23 cellular contexts compared by ENCODE assay signal in genomic region chr10:70198696-70199466, GRCh38. TPM values are rescaled to one million over a fixed set of nuclear protein-coding genes. Genes with fewer than 3 reads are reported as not detected.
DNase-seq lines count a peak whose midpoint lies in the region; ATAC-seq, FAIRE-seq and TF ChIP-seq lines count a peak whose summit lies in the region.
"Had no signal": no experiment of that assay in that cellular context is flagged by ENCODE, and none has a peak within 500 bp of the region (broad histone marks: within the 10 kb centered on the region; RNA-seq: fewer than 3 reads in every experiment).

No MANE protein-coding gene starts in this region.

- peaks cover 47% of the 10 kb centered on the region for H3K4me1 Mint-ChIP-seq in activated CD8-positive, alpha-beta T cell treated with anti-CD3 and anti-CD28 coated beads, Interleukin-2, amount 10 ng/mL, durations not matched to agents 7 days and 5 days (ENCODE audit: low read depth)
- H3K4me1 Mint-ChIP-seq: mesothelial cell of epicardium, naive B cell had no signal

- H3K9me3 ChIP-seq in HepG2 (ENCODE audit: low read length) (no peaks in the 10 kb centered on the region), right lobe of liver (no peaks in the 10 kb centered on the region)
- no peaks in the 10 kb centered on the region for H3K9me3 ChIP-seq in effector memory CD4-positive, alpha-beta T cell (ENCODE audit: control insufficient read depth, low read length)
- H3K9me3 ChIP-seq: transverse colon had no signal

- H3K36me3 ChIP-seq in HepG2 (replicated peaks in 1 of 2; ENCODE audit: control insufficient read depth in 1 of 2, insufficient read depth in 2 of 2, low read length in 2 of 2) (peaks cover 6 to 39% of the 10 kb centered on the region in 2 experiments), right lobe of liver (peaks cover 0 to 43% (median 17%) of the 10 kb centered on the region in 4 donors)
- H3K36me3 ChIP-seq in effector memory CD4-positive, alpha-beta T cell (ENCODE audit: control insufficient read depth, insufficient read depth, low read length), result peaks cover 9% of the 10 kb centered on the region

- H3K4me3 ChIP-seq in HepG2 (replicated peaks in 1 of 3; ENCODE audit: insufficient read depth in 1 of 3, low read depth in 2 of 3, low read length in 3 of 3), result no peak overlapping the region
- no peak overlapping the region for H3K4me3 ChIP-seq in right lobe of liver
- no peak overlapping the region for H3K4me3 ChIP-seq in fibroblast of pulmonary artery (replicated peaks; ENCODE audit: low read depth, low read length)
- H3K4me3 ChIP-seq in effector memory CD4-positive, alpha-beta T cell (ENCODE audit: insufficient read depth, low read depth, low read length, poor library complexity, severe bottlenecking), result no peak overlapping the region
- H3K4me3 ChIP-seq: BLaER1 treated with 17β-estradiol and CSF1 and Interleukin-3, amounts not matched to agents 10 nM and 100 nM; PC-9; transverse colon had no signal

- POLR2A ChIA-PET in HepG2 (lab: Yijun Ruan, JAX), result interaction anchor here (1.1 kb wide), 1 partner anchor 29 kb away, joined by 4 read pairs; the partner anchor contains the start of gene SAR1A
- POLR2A ChIA-PET in activated CD8-positive, alpha-beta T cell treated with anti-CD3 and anti-CD28 coated beads, Interleukin-2, amount 10 ng/mL, durations not matched to agents 7 days and 5 days (lab: Charles Lee), result interaction anchor here (0.6 to 0.9 kb wide), 2 partner anchors 41 to 52 kb away, joined by 3 read pairs; no protein-coding TSS in a partner anchor

- TF ChIP-seq CTCF in HepG2 (CRISPR knock-in tag; IDR thresholded peaks at IDR 0.05), result peak; percentile 17; the same call in 1 of the 2 replicates
- TF ChIP-seq CTCF in right lobe of liver (IDR thresholded peaks at IDR 0.05), result no peak
- no peak for TF ChIP-seq CTCF in fibroblast of pulmonary artery (IDR thresholded peaks at IDR 0.05; ENCODE audit: low read length, missing control alignments)

- H3K27me3 ChIP-seq in HepG2 (ENCODE audit: control insufficient read depth in 1 of 2, insufficient read depth in 2 of 2, low read length in 2 of 2) (no peaks in the 10 kb centered on the region), right lobe of liver (no peaks in the 10 kb centered on the region)
- H3K27me3 ChIP-seq in effector memory CD4-positive, alpha-beta T cell (replicated peaks; ENCODE audit: control insufficient read depth, insufficient read depth, low read length, poor library complexity, severe bottlenecking), result no peaks in the 10 kb centered on the region
- H3K27me3 ChIP-seq: BLaER1 treated with 17β-estradiol and CSF1 and Interleukin-3, amounts not matched to agents 10 nM and 100 nM; transverse colon had no signal

- H3K27me3 Mint-ChIP-seq in activated CD8-positive, alpha-beta T cell treated with anti-CD3 and anti-CD28 coated beads, Interleukin-2, amount 10 ng/mL, durations not matched to agents 7 days and 5 days (ENCODE audit: low read depth), result no peaks in the 10 kb centered on the region
- H3K27me3 Mint-ChIP-seq: activated naive CD4-positive, alpha-beta T cell treated with anti-CD3 and anti-CD28 coated beads, Interleukin-2, amount 50 U/mL, for 24 hours; dendritic cell treated with granulocyte-macrophage colony-stimulating factor and Interleukin-4, amounts not matched to agents 40 ng/mL and 50 ng/mL, for 4 days; naive B cell had no signal

- no peak for TF ChIP-seq EP300 in HepG2 (IDR thresholded peaks at IDR 0.05; ENCODE audit: low read depth in 2 of 2, low read length in 2 of 2)
- no peak for TF ChIP-seq EP300 in HepG2 (CRISPR knock-in tag; IDR thresholded peaks at IDR 0.05; ENCODE audit: borderline replicate concordance)

- peaks cover 54% of the 10 kb centered on the region for H3K36me3 Mint-ChIP-seq in activated CD8-positive, alpha-beta T cell treated with anti-CD3 and anti-CD28 coated beads, Interleukin-2, amount 10 ng/mL, durations not matched to agents 7 days and 5 days (ENCODE audit: low read depth)

- DNase-seq in HepG2 (ENCODE audit: low spot score), result no peak
- DNase-seq in right lobe of liver, result no peak
- DNase-seq in activated CD8-positive, alpha-beta T cell treated with anti-CD3 and anti-CD28 coated beads, Interleukin-2, amount 10 ng/mL, durations not matched to agents 7 days and 5 days, result peak; percentile 38
- DNase-seq in fibroblast of pulmonary artery (ENCODE audit: low read depth), result peak; percentile 40
- DNase-seq in effector memory CD4-positive, alpha-beta T cell, result no peak
- DNase-seq in NCI-H524 treated with DMSO at 0.1 percent for 48 hours (lab: John Stamatoyannopoulos, UW), result no peak
- DNase-seq in stimulated activated naive CD4-positive, alpha-beta T cell (lab: John Stamatoyannopoulos, UW), result no peak
- DNase-seq: ACHN, aorta, caudate nucleus, COR-L47, DMS53, left ventricle myocardium superior, naive B cell, PC-9, Right ventricle myocardium superior, transverse colon had no signal

- intact Hi-C loops in HepG2 (cut with micrococcal nuclease; ENCODE audit: unreplicated experiment) (no loop called here), right lobe of liver (cut with DNase I) (no loop called here)

- no peak overlapping the region for H3K9ac ChIP-seq in HepG2 (ENCODE audit: insufficient read depth, low read depth, low read length)
- H3K9ac ChIP-seq: BLaER1 treated with 17β-estradiol and CSF1 and Interleukin-3, amounts not matched to agents 10 nM and 100 nM had no signal

- FAIRE-seq in HepG2 (lab: Jason Lieb, UNC), result no peak
- FAIRE-seq: G401.6, keratinocyte had no signal

- H3K27ac ChIP-seq in HepG2 (ENCODE audit: extremely low read length, insufficient read depth, low read length), result no peak overlapping the region
- H3K27ac ChIP-seq in right lobe of liver, result no peak overlapping the region
- H3K27ac ChIP-seq in effector memory CD4-positive, alpha-beta T cell (ENCODE audit: insufficient read depth, low read length, poor library complexity, severe bottlenecking), result no peak overlapping the region
- H3K27ac ChIP-seq: BLaER1 treated with 17β-estradiol and CSF1 and Interleukin-3, amounts not matched to agents 10 nM and 100 nM; PC-9; transverse colon had no signal

- no peak overlapping the region for H3K4me3 Mint-ChIP-seq in activated CD8-positive, alpha-beta T cell treated with anti-CD3 and anti-CD28 coated beads, Interleukin-2, amount 10 ng/mL, durations not matched to agents 7 days and 5 days
- H3K4me3 Mint-ChIP-seq: activated naive CD4-positive, alpha-beta T cell treated with anti-CD3 and anti-CD28 coated beads, Interleukin-2, amount 50 U/mL, for 24 hours; dendritic cell treated with granulocyte-macrophage colony-stimulating factor and Interleukin-4, amounts not matched to agents 40 ng/mL and 50 ng/mL, for 4 days; mesothelial cell of epicardium had no signal

- H3K4me1 ChIP-seq in HepG2 (ENCODE audit: insufficient read depth, low read length) (no peaks in the 10 kb centered on the region), right lobe of liver (no peaks in the 10 kb centered on the region)
- H3K4me1 ChIP-seq in effector memory CD4-positive, alpha-beta T cell (ENCODE audit: control insufficient read depth, insufficient read depth, low read length, poor library complexity, severe bottlenecking), result no peaks in the 10 kb centered on the region
- H3K4me1 ChIP-seq: transverse colon had no signal

- no peaks in the 10 kb centered on the region for H3K79me2 ChIP-seq in HepG2 (ENCODE audit: insufficient read depth, low read length)

- in situ Hi-C loops in HepG2 (cut with HindIII; ENCODE audit: extremely low pct_ligation_motif_present, low pct_unique_long_range_greater_than_20kb), result no loop called here

- CTCF ChIA-PET in HepG2 (lab: Yijun Ruan, JAX; ENCODE audit: low intra/inter-chr PET ratio, low total read pairs), result no interaction called here
- CTCF ChIA-PET in activated CD8-positive, alpha-beta T cell treated with anti-CD3 and anti-CD28 coated beads, Interleukin-2, amount 10 ng/mL, durations not matched to agents 7 days and 5 days (lab: Charles Lee), result interaction anchor here (2.0 to 5.0 kb wide), 9 partner anchors 8 to 165 kb away, joined by 4 to 70 read pairs (median 11); partner anchors contain the start of genes SAR1A and TYSND1

- no peaks in the 10 kb centered on the region for H4K20me1 ChIP-seq in HepG2 (ENCODE audit: insufficient read depth, low read length)

- no peak overlapping the region for H3K27ac Mint-ChIP-seq in activated CD8-positive, alpha-beta T cell treated with anti-CD3 and anti-CD28 coated beads, Interleukin-2, amount 10 ng/mL, durations not matched to agents 7 days and 5 days
- H3K27ac Mint-ChIP-seq: activated naive CD4-positive, alpha-beta T cell treated with anti-CD3 and anti-CD28 coated beads, Interleukin-2, amount 50 U/mL, for 24 hours; dendritic cell treated with granulocyte-macrophage colony-stimulating factor and Interleukin-4, amounts not matched to agents 40 ng/mL and 50 ng/mL, for 4 days; mesothelial cell of epicardium; naive B cell had no signal

- TF ChIP-seq RAD21 in HepG2 (CRISPR knock-in tag; IDR thresholded peaks at IDR 0.05), result no peak

- H3K4me2 ChIP-seq in HepG2 (ENCODE audit: low read depth, low read length), result no peak overlapping the region
- H3K4me2 ChIP-seq: PC-9 had no signal

- H3K9me3 Mint-ChIP-seq in activated CD8-positive, alpha-beta T cell treated with anti-CD3 and anti-CD28 coated beads, Interleukin-2, amount 10 ng/mL, durations not matched to agents 7 days and 5 days (ENCODE audit: insufficient read depth), result no peaks in the 10 kb centered on the region
- H3K9me3 Mint-ChIP-seq: activated naive CD4-positive, alpha-beta T cell treated with anti-CD3 and anti-CD28 coated beads, Interleukin-2, amount 50 U/mL, for 24 hours; dendritic cell treated with granulocyte-macrophage colony-stimulating factor and Interleukin-4, amounts not matched to agents 40 ng/mL and 50 ng/mL, for 4 days; naive B cell had no signal

- 99% methylated on average over 5 of the region's 5 CpGs for WGBS in HepG2 (ENCODE audit: low lambda C conversion rate)
- 98% methylated on average over 4 of the region's 5 CpGs for WGBS in right lobe of liver (ENCODE audit: insufficient coverage, low coverage, low lambda C conversion rate, missing lambda C conversion rate)

- no peak for ATAC-seq in HepG2
- ATAC-seq in right lobe of liver, result no peak
- no peak for ATAC-seq in activated CD8-positive, alpha-beta T cell treated with anti-CD3 and anti-CD28 coated beads, Interleukin-2, amount 10 ng/mL, durations not matched to agents 7 days and 5 days
- ATAC-seq: left ventricle myocardium superior had no signal

- H2AFZ ChIP-seq in HepG2 (ENCODE audit: low read length), result no peak overlapping the region
- H2AFZ ChIP-seq: PC-9 had no signal

- no peak for TF ChIP-seq POLR2A in HepG2 (IDR thresholded peaks at IDR 0.05; ENCODE audit: insufficient read depth in 1 of 2, low read depth in 2 of 2, low read length in 2 of 2)
- no peak for TF ChIP-seq POLR2A in right lobe of liver (IDR thresholded peaks at IDR 0.05)

- BruUV-seq in HepG2 (replicated peaks; lab: Mats Ljungman, UMichigan), result TSS peak; percentile 22

RNA-seq across cellular contexts. Expression of gene SAR1A, which starts 28.6 kb away (rescaled TPM):
- total RNA-seq in HepG2 (2016; rRNA removed; fragmentation: Illumina TruSeq; extraction: Trizol) (104 and 117 TPM in 2 replicates), right lobe of liver (10 to 100 TPM; 35.3 to 77.5 (median 61.0) TPM)
- 53.7 and 67.8 TPM in 2 replicates for total RNA-seq in HepG2 (2016; cell fraction: cytosol; rRNA removed; fragmentation: Illumina TruSeq; extraction: Trizol; ENCODE audit: low read depth)
- total RNA-seq in HepG2 (2016; cell fraction: insoluble cytoplasmic fraction; rRNA removed; fragmentation: Illumina TruSeq; extraction: Trizol), result 98.6 and 118 TPM in 2 replicates
- total RNA-seq in HepG2 (2016; cell fraction: membrane; rRNA removed; fragmentation: Illumina TruSeq; extraction: Trizol), result 40.3 and 46.7 TPM in 2 replicates
- total RNA-seq in HepG2 (2016; cell fraction: nucleus; rRNA removed; fragmentation: Illumina TruSeq; extraction: Trizol), result 88.9 and 106 TPM in 2 replicates
- polyA plus RNA-seq in HepG2 (2011; rRNA removed), result 42.7 and 51.4 TPM in 2 replicates
- polyA plus RNA-seq in HepG2 (2011; cell fraction: cytosol; rRNA removed), result 18.7 and 26.3 TPM in 2 replicates
- polyA plus RNA-seq in HepG2 (2011; cell fraction: nucleus; rRNA removed), result 20.6 and 21.6 TPM in 2 replicates
- 43.4 and 54.2 TPM in 2 replicates for polyA plus RNA-seq in HepG2 (2012)
- polyA plus RNA-seq in HepG2 (2016; cell fraction: cytosol; fragmentation: Illumina TruSeq; extraction: Trizol; ENCODE audit: low read depth), result 17.3 and 19.4 TPM in 2 replicates
- 65.1 and 69.7 TPM in 2 replicates for polyA plus RNA-seq in HepG2 (2016; cell fraction: insoluble cytoplasmic fraction; fragmentation: Illumina TruSeq; extraction: Trizol; ENCODE audit: low read depth)
- polyA plus RNA-seq in HepG2 (2016; cell fraction: membrane; fragmentation: Illumina TruSeq; extraction: Trizol; ENCODE audit: low read depth), result 14.1 and 16.4 TPM in 2 replicates
- 125 and 135 TPM in 2 replicates for polyA plus RNA-seq in HepG2 (2016; cell fraction: nucleus; fragmentation: Illumina TruSeq; extraction: Trizol; ENCODE audit: insufficient read depth, low read depth)
- 86.9 and 186 TPM in 2 replicates for polyA minus RNA-seq in HepG2 (2011; rRNA and poly(A)+ RNA removed; ENCODE audit: low replicate concordance)
- polyA minus RNA-seq in HepG2 (2011; cell fraction: cytosol; rRNA and poly(A)+ RNA removed), result 41.2 and 47.2 TPM in 2 replicates
- polyA minus RNA-seq in HepG2 (2011; cell fraction: nucleus; rRNA and poly(A)+ RNA removed), result 43.6 and 52.5 TPM in 2 replicates
- total RNA-seq in activated CD8-positive, alpha-beta T cell treated with anti-CD3 and anti-CD28 coated beads, Interleukin-2, amount 10 ng/mL, durations not matched to agents 7 days and 5 days, result 100 to 1,000 TPM; 157 to 160 TPM

RNA-seq across cellular contexts. Expression of gene PPA1, which starts 34.3 kb away (rescaled TPM):
- 250 and 371 TPM in 2 replicates for total RNA-seq in HepG2 (2016; rRNA removed; fragmentation: Illumina TruSeq; extraction: Trizol)
- total RNA-seq in HepG2 (2016; cell fraction: cytosol; rRNA removed; fragmentation: Illumina TruSeq; extraction: Trizol; ENCODE audit: low read depth), result 82.0 and 100 TPM in 2 replicates
- total RNA-seq in HepG2 (2016; cell fraction: insoluble cytoplasmic fraction; rRNA removed; fragmentation: Illumina TruSeq; extraction: Trizol), result 255 and 390 TPM in 2 replicates
- total RNA-seq in HepG2 (2016; cell fraction: membrane; rRNA removed; fragmentation: Illumina TruSeq; extraction: Trizol), result 165 and 176 TPM in 2 replicates
- total RNA-seq in HepG2 (2016; cell fraction: nucleus; rRNA removed; fragmentation: Illumina TruSeq; extraction: Trizol), result 97.3 and 103 TPM in 2 replicates
- 104 and 136 TPM in 2 replicates for polyA plus RNA-seq in HepG2 (2011; rRNA removed)
- 79.2 and 103 TPM in 2 replicates for polyA plus RNA-seq in HepG2 (2011; cell fraction: cytosol; rRNA removed)
- 29.6 and 38.4 TPM in 2 replicates for polyA plus RNA-seq in HepG2 (2011; cell fraction: nucleus; rRNA removed)
- 160 and 173 TPM in 2 replicates for polyA plus RNA-seq in HepG2 (2012)
- polyA plus RNA-seq in HepG2 (2016; cell fraction: cytosol; fragmentation: Illumina TruSeq; extraction: Trizol; ENCODE audit: low read depth), result 83.3 and 87.7 TPM in 2 replicates
- 345 and 373 TPM in 2 replicates for polyA plus RNA-seq in HepG2 (2016; cell fraction: insoluble cytoplasmic fraction; fragmentation: Illumina TruSeq; extraction: Trizol; ENCODE audit: low read depth)
- polyA plus RNA-seq in HepG2 (2016; cell fraction: membrane; fragmentation: Illumina TruSeq; extraction: Trizol; ENCODE audit: low read depth), result 131 and 143 TPM in 2 replicates
- polyA plus RNA-seq in HepG2 (2016; cell fraction: nucleus; fragmentation: Illumina TruSeq; extraction: Trizol; ENCODE audit: insufficient read depth, low read depth), result 129 and 132 TPM in 2 replicates
- polyA minus RNA-seq in HepG2 (2011; rRNA and poly(A)+ RNA removed; ENCODE audit: low replicate concordance), result 27.3 and 92.0 TPM in 2 replicates
- polyA minus RNA-seq in HepG2 (2011; cell fraction: cytosol; rRNA and poly(A)+ RNA removed), result 75.4 and 86.8 TPM in 2 replicates
- polyA minus RNA-seq in HepG2 (2011; cell fraction: nucleus; rRNA and poly(A)+ RNA removed), result 78.9 and 82.8 TPM in 2 replicates
- total RNA-seq in right lobe of liver, result 100 to 1,000 TPM in 3 of 6 experiments, 10 to 100 TPM in 3; 64.8 to 133 (median 95.7) TPM
- total RNA-seq in activated CD8-positive, alpha-beta T cell treated with anti-CD3 and anti-CD28 coated beads, Interleukin-2, amount 10 ng/mL, durations not matched to agents 7 days and 5 days, result 100 to 1,000 TPM; 175 TPM

RNA-seq across cellular contexts. Expression of gene TYSND1, which starts 52.4 kb away (rescaled TPM):
- 6.8 and 8.9 TPM in 2 replicates for total RNA-seq in HepG2 (2016; rRNA removed; fragmentation: Illumina TruSeq; extraction: Trizol)
- total RNA-seq in HepG2 (2016; cell fraction: cytosol; rRNA removed; fragmentation: Illumina TruSeq; extraction: Trizol; ENCODE audit: low read depth), result 2.8 and 2.9 TPM in 2 replicates
- total RNA-seq in HepG2 (2016; cell fraction: insoluble cytoplasmic fraction; rRNA removed; fragmentation: Illumina TruSeq; extraction: Trizol), result 6.9 and 8.5 TPM in 2 replicates
- 4.6 and 5.0 TPM in 2 replicates for total RNA-seq in HepG2 (2016; cell fraction: membrane; rRNA removed; fragmentation: Illumina TruSeq; extraction: Trizol)
- total RNA-seq in HepG2 (2016; cell fraction: nucleus; rRNA removed; fragmentation: Illumina TruSeq; extraction: Trizol), result 8.5 and 8.7 TPM in 2 replicates
- polyA plus RNA-seq in HepG2 (2011; rRNA removed), result 3.3 and 4.6 TPM in 2 replicates
- 2.7 and 3.0 TPM in 2 replicates for polyA plus RNA-seq in HepG2 (2011; cell fraction: cytosol; rRNA removed)
- polyA plus RNA-seq in HepG2 (2011; cell fraction: nucleus; rRNA removed), result 9.5 and 11.8 TPM in 2 replicates
- polyA plus RNA-seq in HepG2 (2012), result 3.2 and 4.1 TPM in 2 replicates
- 1.8 and 2.0 TPM in 2 replicates for polyA plus RNA-seq in HepG2 (2016; cell fraction: cytosol; fragmentation: Illumina TruSeq; extraction: Trizol; ENCODE audit: low read depth)
- 5.6 and 5.9 TPM in 2 replicates for polyA plus RNA-seq in HepG2 (2016; cell fraction: insoluble cytoplasmic fraction; fragmentation: Illumina TruSeq; extraction: Trizol; ENCODE audit: low read depth)
- 2.8 and 3.0 TPM in 2 replicates for polyA plus RNA-seq in HepG2 (2016; cell fraction: membrane; fragmentation: Illumina TruSeq; extraction: Trizol; ENCODE audit: low read depth)
- polyA plus RNA-seq in HepG2 (2016; cell fraction: nucleus; fragmentation: Illumina TruSeq; extraction: Trizol; ENCODE audit: insufficient read depth, low read depth), result 13.4 and 14.6 TPM in 2 replicates
- polyA minus RNA-seq in HepG2 (2011; rRNA and poly(A)+ RNA removed; ENCODE audit: low replicate concordance), result 6.5 and 19.5 TPM in 2 replicates
- 2.1 and 3.2 TPM in 2 replicates for polyA minus RNA-seq in HepG2 (2011; cell fraction: cytosol; rRNA and poly(A)+ RNA removed)
- 4.1 and 4.4 TPM in 2 replicates for polyA minus RNA-seq in HepG2 (2011; cell fraction: nucleus; rRNA and poly(A)+ RNA removed)
- total RNA-seq in right lobe of liver, result 10 to 100 TPM in 2 of 6 experiments, 1 to 10 TPM in 4; 5.3 to 11.1 (median 8.2) TPM
- 10 to 100 TPM; 12.0 to 13.4 TPM for total RNA-seq in activated CD8-positive, alpha-beta T cell treated with anti-CD3 and anti-CD28 coated beads, Interleukin-2, amount 10 ng/mL, durations not matched to agents 7 days and 5 days

Comparison
In these comparisons a context has a peak if more than half of its experiments do, and no peak if none do; other contexts are left out.
1. DNase-seq: peak in activated CD8-positive, alpha-beta T cell treated with anti-CD3 and anti-CD28 coated beads, Interleukin-2, amount 10 ng/mL, durations not matched to agents 7 days and 5 days (single experiment) and fibroblast of pulmonary artery (single experiment); none in HepG2 (single experiment), right lobe of liver (0 of 3), effector memory CD4-positive, alpha-beta T cell (0 of 3), NCI-H524 treated with DMSO at 0.1 percent for 48 hours (single experiment) and stimulated activated naive CD4-positive, alpha-beta T cell (0 of 6).